Comparison of ENCODE assay signal across 38 cellular contexts in genomic region chr12:52753283-52753682, GRCh38. TPM values are rescaled to one million over a fixed set of nuclear protein-coding genes. Genes with fewer than 3 reads are reported as not detected.
"Had no signal": no experiment of that assay in that cellular context is flagged by ENCODE, and none has a peak within 500 bp of the region (broad histone marks: within the 10 kb centered on the region; RNA-seq: fewer than 3 reads in every experiment).

No MANE protein-coding gene starts in this region.

- DNase-seq: Karpas-422, Kasumi-1, MG63, MM.1S, MV-4-11, NCI-H1048, NCI-H1092, NCI-H1092 treated with DMSO at 0.1 percent for 48 hours, NCI-H1105, NCI-H1105 treated with DMSO at 0.1 percent for 48 hours, NCI-H1417, NCI-H1417 treated with DMSO at 0.1 percent for 48 hours, NCI-H1436, NCI-H1436 treated with DMSO at 0.1 percent for 48 hours, NCI-H146, NCI-H1694, NCI-H1694 treated with DMSO at 0.1 percent for 48 hours, NCI-H187, NCI-H187 treated with DMSO at 0.1 percent for 48 hours, NCI-H1930, NCI-H2029, NCI-H2029 treated with DMSO at 0.1 percent for 48 hours, NCI-H2081, NCI-H2081 treated with DMSO at 0.1 percent for 48 hours, NCI-H2107, NCI-H2171, NCI-H2171 treated with DMSO at 0.1 percent for 48 hours, NCI-H2227 treated with DMSO at 0.1 percent for 48 hours, NCI-H226, NCI-H345, NCI-H446, NCI-H446 treated with DMSO at 0.1 percent for 48 hours, NCI-H510A had no signal

- H3K27ac ChIP-seq: KMS-11 had no signal

- H3K9me3 ChIP-seq: MG63 had no signal

- H3K36me3 ChIP-seq: MG63 had no signal

- H3K4me3 ChIP-seq: MG63 had no signal

RNA-seq across cellular contexts. Expression of gene KRT76, which starts 23.9 kb away (rescaled TPM):
- total RNA-seq: LHCN-M2, M059J, MCF 10A, NCI-H460 had no signal

RNA-seq across cellular contexts. Expression of gene KRT3, which starts 42.6 kb away (rescaled TPM):
- total RNA-seq: LHCN-M2, M059J, MCF 10A, NCI-H460 had no signal

RNA-seq across cellular contexts. Expression of gene KRT77, which starts 50.0 kb away (rescaled TPM):
- total RNA-seq: LHCN-M2, M059J, MCF 10A, NCI-H460 had no signal
